20 cellular contexts compared by ENCODE assay signal in the genomic region with DNA sequence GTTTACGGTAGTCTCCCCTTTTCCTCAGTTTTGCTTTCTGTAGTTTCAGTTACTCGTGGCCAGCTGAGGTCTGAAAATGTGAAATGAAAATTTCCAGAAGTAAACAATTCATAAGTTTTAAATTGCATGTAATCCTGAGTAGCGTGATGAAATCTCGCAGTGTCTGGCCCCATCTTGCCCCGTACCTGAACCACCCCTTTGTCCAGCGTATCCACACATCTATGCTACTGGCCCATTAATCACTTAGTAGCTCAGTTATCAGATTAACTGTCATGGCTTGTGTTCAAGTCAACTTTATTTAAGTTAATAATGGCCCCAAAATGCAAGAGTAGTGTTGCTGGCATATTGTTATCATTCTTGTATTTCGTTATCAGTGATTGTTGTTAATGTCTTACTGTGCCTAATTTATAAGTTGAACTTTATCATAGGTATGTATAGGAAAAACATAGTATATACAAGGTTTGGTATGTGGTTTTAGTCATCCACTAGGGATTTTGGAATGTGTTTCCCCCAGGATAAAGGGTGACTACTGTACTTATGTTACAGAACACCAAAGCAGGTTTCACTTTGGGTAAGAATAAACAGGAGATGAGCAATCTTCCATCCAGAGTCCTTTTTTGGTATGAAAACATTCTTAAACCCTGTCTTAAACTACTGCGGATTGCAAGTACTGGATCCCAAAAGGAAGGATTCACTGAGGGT.
DNase-seq lines count a peak whose midpoint lies in the region; ATAC-seq, FAIRE-seq and TF ChIP-seq lines count a peak whose summit lies in the region.
"Had no signal": no experiment of that assay in that cellular context is flagged by ENCODE, and none has a peak within 500 bp of the region (broad histone marks: within the 10 kb centered on the region; RNA-seq: fewer than 3 reads in every experiment).

No MANE protein-coding gene starts in this region.

- no peaks in the 10 kb centered on the region for H4K20me1 ChIP-seq in Karpas-422 (ENCODE audit: insufficient read depth, low read depth, low read length)

- H2AFZ ChIP-seq in Karpas-422 (ENCODE audit: low read length), result no peak overlapping the region

- no peaks in the 10 kb centered on the region for H3K9me3 Mint-ChIP-seq in HFFc6

- H3K4me1 Mint-ChIP-seq in HFFc6 (ENCODE audit: low read depth), result peaks cover 77% of the 10 kb centered on the region
- H3K4me1 Mint-ChIP-seq: naive B cell had no signal

- H3K9me2 ChIP-seq in Karpas-422 (replicated peaks; ENCODE audit: insufficient read depth, low read length), result no peaks in the 10 kb centered on the region

- peak overlapping the region; percentile 95 for H3K27ac Mint-ChIP-seq in HFFc6
- H3K27ac Mint-ChIP-seq: progenitor cell of endocrine pancreas; stimulated activated naive CD8-positive, alpha-beta T cell treated with anti-CD3 and anti-CD28 coated beads, Interleukin-15, Interleukin-2, amounts not matched to agents 100 ng/mL and 50 ng/mL, for 24 hours had no signal

- H3K27ac ChIP-seq in foreskin keratinocyte, result no peak overlapping the region
- H3K27ac ChIP-seq in Karpas-422 (ENCODE audit: low read length), result no peak overlapping the region
- H3K27ac ChIP-seq: body of pancreas, dorsolateral prefrontal cortex, vagina had no signal

- H3K27me3 ChIP-seq in adipocyte (replicated peaks; ENCODE audit: control insufficient read depth, insufficient read depth, low read length) (no peaks in the 10 kb centered on the region), foreskin keratinocyte (no peaks in the 10 kb centered on the region), Karpas-422 (ENCODE audit: low read length) (no peaks in the 10 kb centered on the region)
- H3K27me3 ChIP-seq: body of pancreas, dorsolateral prefrontal cortex, vagina had no signal

- TF ChIP-seq CTCF in HFFc6 (IDR thresholded peaks at IDR 0.05) (no peak), foreskin keratinocyte (conservative IDR thresholded peaks at IDR 0.05) (no peak)

- no peak for FAIRE-seq in urothelium cell line (lab: Jason Lieb, UNC)
- FAIRE-seq: GM18507 had no signal

- H3K9me3 ChIP-seq in adipocyte (ENCODE audit: control insufficient read depth, low read length) (no peaks in the 10 kb centered on the region), Karpas-422 (ENCODE audit: low read length) (no peaks in the 10 kb centered on the region)
- H3K9me3 ChIP-seq: body of pancreas, vagina had no signal

- H3K4me2 ChIP-seq in Karpas-422 (ENCODE audit: low read depth, low read length, poor library complexity, severe bottlenecking), result no peak overlapping the region

- no peaks in the 10 kb centered on the region for H3K27me3 Mint-ChIP-seq in HFFc6 (ENCODE audit: insufficient read depth)
- H3K27me3 Mint-ChIP-seq: naive B cell; progenitor cell of endocrine pancreas; stimulated activated naive CD8-positive, alpha-beta T cell treated with anti-CD3 and anti-CD28 coated beads, Interleukin-15, Interleukin-2, amounts not matched to agents 100 ng/mL and 50 ng/mL, for 24 hours had no signal

- ATAC-seq in foreskin keratinocyte, result peak; percentile 85
- ATAC-seq: body of pancreas had no signal

- peaks cover 29% of the 10 kb centered on the region for H3K36me3 Mint-ChIP-seq in HFFc6 (ENCODE audit: low read depth)
- H3K36me3 Mint-ChIP-seq: naive B cell had no signal

- no peak overlapping the region for H3K9ac ChIP-seq in adipocyte (ENCODE audit: low read length)
- H3K9ac ChIP-seq in Karpas-422 (ENCODE audit: low read length), result no peak overlapping the region

- H3K36me3 ChIP-seq in adipocyte (ENCODE audit: control insufficient read depth, insufficient read depth, low read length, severe bottlenecking), result no peaks in the 10 kb centered on the region
- H3K36me3 ChIP-seq in Karpas-422 (ENCODE audit: insufficient read depth, low read length), result no peaks in the 10 kb centered on the region
- H3K36me3 ChIP-seq: vagina had no signal

- H3K4me3 ChIP-seq in adipocyte (ENCODE audit: low read length) (no peak overlapping the region), Karpas-422 (ENCODE audit: low read length) (no peak overlapping the region)
- H3K4me3 ChIP-seq: body of pancreas, dorsolateral prefrontal cortex, vagina had no signal

- DNase-seq in AG08396 (ENCODE audit: low spot score), result peak; percentile 16
- peak; percentile 89 for DNase-seq in HFFc6
- DNase-seq in adipocyte (ENCODE audit: low read depth), result peak; percentile 64
- peak; percentile 57 to 84 for DNase-seq in foreskin keratinocyte
- no peak for DNase-seq in Karpas-422
- DNase-seq in NCI-H1105 treated with DMSO at 0.1 percent for 48 hours (lab: John Stamatoyannopoulos, UW), result no peak
- no peak for DNase-seq in urothelium cell line (ENCODE audit: low spot score)
- no peak for DNase-seq in activated CD4-positive, CD25-positive, alpha-beta regulatory T cell treated with anti-CD3 and anti-CD28 coated beads, Interleukin-2, amount 50 U/mL, for 72 hours
- DNase-seq: activated CD4-positive, CD25-positive, alpha-beta regulatory T cell; activated gamma-delta T cell; body of pancreas; dorsolateral prefrontal cortex; naive B cell; NCI-H2081; NCI-H748 treated with DMSO at 0.1 percent for 48 hours; RPMI8226 had no signal

- no peaks in the 10 kb centered on the region for H3K79me2 ChIP-seq in Karpas-422 (ENCODE audit: low read length)

- peak overlapping the region; percentile 79 for H3K4me3 Mint-ChIP-seq in HFFc6
- H3K4me3 Mint-ChIP-seq: naive B cell; stimulated activated naive CD8-positive, alpha-beta T cell treated with anti-CD3 and anti-CD28 coated beads, Interleukin-15, Interleukin-2, amounts not matched to agents 100 ng/mL and 50 ng/mL, for 24 hours had no signal

- no peaks in the 10 kb centered on the region for H3K4me1 ChIP-seq in adipocyte (ENCODE audit: control insufficient read depth, insufficient read depth, low read length)
- peaks cover 5% of the 10 kb centered on the region for H3K4me1 ChIP-seq in foreskin keratinocyte
- H3K4me1 ChIP-seq in Karpas-422 (ENCODE audit: low read length), result no peaks in the 10 kb centered on the region
- H3K4me1 ChIP-seq: body of pancreas, vagina had no signal

Comparison
In these comparisons a context has a peak if more than half of its experiments do, and no peak if none do; other contexts are left out.
1. DNase-seq: peak in AG08396 (single experiment), HFFc6 (single experiment), adipocyte (single experiment) and foreskin keratinocyte (2 of 2); none in Karpas-422 (single experiment), NCI-H1105 treated with DMSO at 0.1 percent for 48 hours (single experiment), urothelium cell line (single experiment) and activated CD4-positive, CD25-positive, alpha-beta regulatory T cell treated with anti-CD3 and anti-CD28 coated beads, Interleukin-2, amount 50 U/mL, for 72 hours (single experiment).